Comparison of ENCODE assay signal across 8 cellular contexts in the genomic region with DNA sequence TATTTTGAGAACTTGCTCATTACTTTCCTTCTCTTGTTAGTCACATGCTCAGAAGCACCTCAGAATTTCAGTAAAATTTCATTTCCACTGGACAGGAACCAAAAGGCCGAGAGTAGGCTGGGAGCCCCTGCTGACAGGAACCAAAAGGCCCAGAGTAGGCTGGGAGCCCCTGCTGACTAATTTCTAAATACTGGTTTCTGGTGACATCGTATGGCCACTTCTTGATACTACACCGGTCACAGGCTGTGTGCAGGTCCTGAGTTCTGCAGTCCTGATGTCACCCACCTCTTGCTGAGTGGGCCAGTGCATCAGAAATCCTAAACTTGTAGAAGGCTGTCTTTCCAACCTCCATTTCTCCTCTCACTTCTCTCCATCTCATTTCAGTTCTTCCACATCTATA. TPM values are rescaled to one million over a fixed set of nuclear protein-coding genes. Genes with fewer than 3 reads are reported as not detected.
DNase-seq lines count a peak whose midpoint lies in the region; ATAC-seq and TF ChIP-seq lines count a peak whose summit lies in the region.

No MANE protein-coding gene starts in this region.

- H3K27ac ChIP-seq in DOHH2 (ENCODE audit: low read depth, low read length), result no peak overlapping the region
- H3K27ac ChIP-seq in upper lobe of left lung, result no peak overlapping the region

- no peak for TF ChIP-seq POLR2A in upper lobe of left lung (IDR thresholded peaks at IDR 0.05)

- no peaks in the 10 kb centered on the region for H3K79me2 ChIP-seq in DOHH2 (ENCODE audit: control insufficient read depth, low read length)

- ATAC-seq in GM19351 (IDR thresholded peaks at IDR 0.05; ENCODE audit: unreplicated experiment) (peak; percentile 98), HG03135 (IDR thresholded peaks at IDR 0.05; ENCODE audit: unreplicated experiment) (peak; percentile 94), upper lobe of left lung (ENCODE audit: low FRiP score in 2 of 2) (peak; percentile 83 to 92)

- H4K20me1 ChIP-seq in DOHH2 (ENCODE audit: control insufficient read depth, insufficient read depth, low read depth, low read length), result no peaks in the 10 kb centered on the region

- H3K4me1 ChIP-seq in DOHH2 (ENCODE audit: control insufficient read depth, low read length), result no peaks in the 10 kb centered on the region
- H3K4me1 ChIP-seq in upper lobe of left lung, result no peaks in the 10 kb centered on the region

- H3K9me3 ChIP-seq in DOHH2 (ENCODE audit: control insufficient read depth, insufficient read depth, low read length), result no peaks in the 10 kb centered on the region
- no peaks in the 10 kb centered on the region for H3K9me3 ChIP-seq in upper lobe of left lung

- no peaks in the 10 kb centered on the region for H3K36me3 ChIP-seq in DOHH2 (ENCODE audit: control insufficient read depth, low read length)
- H3K36me3 ChIP-seq in upper lobe of left lung, result no peaks in the 10 kb centered on the region

- H3K27me3 ChIP-seq in DOHH2 (ENCODE audit: control insufficient read depth, low read length) (peaks cover 24% of the 10 kb centered on the region), upper lobe of left lung (peaks cover 0 to 4% (median 1%) of the 10 kb centered on the region in 4 donors)

- DNase-seq in NCI-H446 treated with DMSO at 0.1 percent for 48 hours (lab: John Stamatoyannopoulos, UW), result peak; percentile 28
- no peak for DNase-seq in astrocyte of the spinal cord (ENCODE audit: low read depth, low spot score)
- peak; percentile 73 for DNase-seq in left kidney (ENCODE audit: low read depth, low spot score)
- DNase-seq in upper lobe of left lung, result no peak
- DNase-seq in activated CD4-positive, CD25-positive, alpha-beta regulatory T cell (lab: John Stamatoyannopoulos, UW), result no peak

- TF ChIP-seq CTCF in DOHH2 (IDR thresholded peaks at IDR 0.05; ENCODE audit: low read depth, low read length, poor library complexity, severe bottlenecking) (peak; percentile 56), astrocyte of the spinal cord (IDR thresholded peaks at IDR 0.05; ENCODE audit: low read depth, low read length) (peak; percentile 65), upper lobe of left lung (IDR thresholded peaks at IDR 0.05) (peak in 4 of 6 experiments; percentile 17 to 46 (median 40))

- H3K4me3 ChIP-seq in DOHH2 (ENCODE audit: low read length) (no peak overlapping the region), astrocyte of the spinal cord (ENCODE audit: low read depth, low read length) (no peak overlapping the region), upper lobe of left lung (no peak overlapping the region)

- 6% methylated on average over 3 of the region's 3 CpGs for WGBS in upper lobe of left lung, 2 donors

- TF ChIP-seq EP300 in upper lobe of left lung (IDR thresholded peaks at IDR 0.05), result no peak

- no peak overlapping the region for H3K4me2 ChIP-seq in DOHH2 (ENCODE audit: low read length)

- H3F3A ChIP-seq in DOHH2 (ENCODE audit: control insufficient read depth, insufficient read depth), result no peaks in the 10 kb centered on the region

- in situ Hi-C loops in astrocyte of the spinal cord (cut with HindIII; ENCODE audit: low sequenced_read_pairs), result no loop called here

- no peaks in the 10 kb centered on the region for H3K9me2 ChIP-seq in DOHH2 (replicated peaks; ENCODE audit: control insufficient read depth, low read length)

RNA-seq across cellular contexts. Expression of a gene that starts 17.7 kb away (rescaled TPM):
- under 1 TPM in 1 of 6 donors, not detected in 5; 0.13 TPM for total RNA-seq in upper lobe of left lung

Comparison
In these comparisons a context has a peak if more than half of its experiments do, and no peak if none do; other contexts are left out.
1. DNase-seq: peak in NCI-H446 treated with DMSO at 0.1 percent for 48 hours (single experiment) and left kidney (single experiment); none in astrocyte of the spinal cord (single experiment), upper lobe of left lung (0 of 2) and activated CD4-positive, CD25-positive, alpha-beta regulatory T cell (0 of 4).
2. Peak in every context shown above with its lines, with median percentiles within 50 percentile points of each other: CTCF ChIP-seq and ATAC-seq.